In genomic region chr3:55897573-55898224, GRCh38 we compare ENCODE assay signal across 10 cellular contexts.
DNase-seq lines count a peak whose midpoint lies in the region; ATAC-seq and TF ChIP-seq lines count a peak whose summit lies in the region.
"Had no signal": no experiment of that assay in that cellular context is flagged by ENCODE, and none has a peak within 500 bp of the region (broad histone marks: within the 10 kb centered on the region; RNA-seq: fewer than 3 reads in every experiment).

No MANE protein-coding gene starts in this region.

- no peaks in the 10 kb centered on the region for H3K36me3 ChIP-seq in WERI-Rb-1
- no peaks in the 10 kb centered on the region for H3K36me3 ChIP-seq in ascending aorta
- H3K36me3 ChIP-seq in esophagus squamous epithelium, result no peaks in the 10 kb centered on the region
- H3K36me3 ChIP-seq: ovary had no signal

- H3K4me3 ChIP-seq in AG10803 (ENCODE audit: low read length), result no peak overlapping the region
- H3K4me3 ChIP-seq in HFF-Myc (replicated peaks; ENCODE audit: low read depth, low read length), result no peak overlapping the region
- H3K4me3 ChIP-seq in WERI-Rb-1 (ENCODE audit: low read depth, low read length), result no peak overlapping the region
- no peak overlapping the region for H3K4me3 ChIP-seq in ascending aorta
- H3K4me3 ChIP-seq in esophagus squamous epithelium, result no peak overlapping the region
- H3K4me3 ChIP-seq: ovary had no signal

- H3K9me3 ChIP-seq in WERI-Rb-1 (ENCODE audit: severe bottlenecking) (no peaks in the 10 kb centered on the region), ascending aorta (no peaks in the 10 kb centered on the region), esophagus squamous epithelium (no peaks in the 10 kb centered on the region)
- H3K9me3 ChIP-seq: ovary had no signal

- no peak for ATAC-seq in HG03469 (IDR thresholded peaks at IDR 0.05; ENCODE audit: unreplicated experiment)
- ATAC-seq: stimulated activated naive CD8-positive, alpha-beta T cell treated with anti-CD3 and anti-CD28 coated beads, Interleukin-15, Interleukin-2, amounts not matched to agents 100 U/mL and 50 U/mL, for 24 hours had no signal

- TF ChIP-seq CTCF in AG10803 (conservative IDR thresholded peaks at IDR 0.05; ENCODE audit: low read length) (peak; percentile 50), HFF-Myc (IDR thresholded peaks at IDR 0.05; ENCODE audit: low read depth, low read length, missing control alignments) (peak; percentile 59), WERI-Rb-1 (IDR thresholded peaks at IDR 0.05; ENCODE audit: low read depth, low read length) (peak; percentile 57), ascending aorta (IDR thresholded peaks at IDR 0.05) (no peak), esophagus squamous epithelium (IDR thresholded peaks at IDR 0.05) (peak in 3 of 6 experiments; percentile 16 to 56 (median 44))

- H3K4me1 ChIP-seq in ascending aorta, result no peaks in the 10 kb centered on the region
- no peaks in the 10 kb centered on the region for H3K4me1 ChIP-seq in esophagus squamous epithelium

- WGBS in esophagus squamous epithelium, 2 donors, result 18 to 35% methylated on average over 4 of the region's 4 CpGs

- DNase-seq in AG10803 (ENCODE audit: low read depth) (no peak), HFF-Myc (ENCODE audit: extremely low read depth, low read depth) (no peak), WERI-Rb-1 (peak; percentile 29), left kidney (ENCODE audit: low read depth, low spot score) (peak; percentile 77), globus pallidus (ENCODE audit: low spot score) (no peak), ascending aorta (ENCODE audit: low spot score in 2 of 2) (no peak), esophagus squamous epithelium (lab: John Stamatoyannopoulos, UW) (no peak)
- DNase-seq: ovary; stimulated activated naive CD8-positive, alpha-beta T cell treated with anti-CD3 and anti-CD28 coated beads, Interleukin-15, Interleukin-2, amounts not matched to agents 100 U/mL and 50 U/mL, for 24 hours had no signal

- TF ChIP-seq POLR2A in esophagus squamous epithelium (IDR thresholded peaks at IDR 0.05), result no peak

- H3K27ac ChIP-seq in WERI-Rb-1 (no peak overlapping the region), ascending aorta (no peak overlapping the region), esophagus squamous epithelium (no peak overlapping the region)
- H3K27ac ChIP-seq: ovary had no signal

- no peaks in the 10 kb centered on the region for H3K27me3 ChIP-seq in WERI-Rb-1 (ENCODE audit: insufficient read depth, low read depth, severe bottlenecking)
- no peaks in the 10 kb centered on the region for H3K27me3 ChIP-seq in ascending aorta
- peaks cover 0 to 4% (median 0%) of the 10 kb centered on the region in 4 donors for H3K27me3 ChIP-seq in esophagus squamous epithelium
- H3K27me3 ChIP-seq: ovary had no signal

- intact Hi-C loops in ascending aorta (cut with DNase I), result no loop called here
- intact Hi-C loops in esophagus squamous epithelium (cut with DNase I), result no loop called here

Comparison
In these comparisons a context has a peak if more than half of its experiments do, and no peak if none do; other contexts are left out.
1. DNase-seq: peak in WERI-Rb-1 (single experiment) and left kidney (single experiment); none in AG10803 (single experiment), HFF-Myc (single experiment), globus pallidus (single experiment), ascending aorta (0 of 2) and esophagus squamous epithelium (single experiment).
2. CTCF ChIP-seq: peak in AG10803 (single experiment), HFF-Myc (single experiment) and WERI-Rb-1 (single experiment); none in ascending aorta (0 of 3).